In genomic region chr15:49151831-49152230, GRCh38 we compare ENCODE assay signal across 2 cellular contexts.
TF ChIP-seq lines count a peak whose summit lies in the region.

No MANE protein-coding gene starts in this region.

TF ChIP-seq in HepG2, 621 proteins besides CTCF, POLR2A, EP300 and RAD21:
- TF ChIP-seq ZNF577 (CRISPR knock-in tag; IDR thresholded peaks at IDR 0.05; ENCODE audit: borderline replicate concordance, low read depth) (no peak), MAFK (conservative IDR thresholded peaks at IDR 0.05 in 1 of 2, IDR thresholded peaks at IDR 0.05 in 1 of 2; ENCODE audit: low read length in 2 of 2) (peak; percentile 28 to 61; a peak in 3 of 4 replicates), MAFF (IDR thresholded peaks at IDR 0.05; ENCODE audit: low read depth, low read length) (peak; percentile 14; the same call in 1 of the 2 replicates)
TF ChIP-seq in HepG2: peak in this region for 2.

TF ChIP-seq in K562, 482 proteins besides CTCF, POLR2A, EP300 and RAD21:
- 0 out of 2 replicates have a peak, but pooled peaks have one; percentile 11 for TF ChIP-seq ADNP (tag; IDR thresholded peaks at IDR 0.05)
- no peak for TF ChIP-seq GATAD2B (IDR thresholded peaks at IDR 0.05; ENCODE audit: borderline replicate concordance)
- peak; percentile 58; the same call in 1 of the 2 replicates for TF ChIP-seq ZNF316 (IDR thresholded peaks at IDR 0.05)
- TF ChIP-seq HMG20A (CRISPR knock-in tag; conservative IDR thresholded peaks at IDR 0.05) = no peak
